24 cellular contexts compared by ENCODE assay signal in the genomic region with DNA sequence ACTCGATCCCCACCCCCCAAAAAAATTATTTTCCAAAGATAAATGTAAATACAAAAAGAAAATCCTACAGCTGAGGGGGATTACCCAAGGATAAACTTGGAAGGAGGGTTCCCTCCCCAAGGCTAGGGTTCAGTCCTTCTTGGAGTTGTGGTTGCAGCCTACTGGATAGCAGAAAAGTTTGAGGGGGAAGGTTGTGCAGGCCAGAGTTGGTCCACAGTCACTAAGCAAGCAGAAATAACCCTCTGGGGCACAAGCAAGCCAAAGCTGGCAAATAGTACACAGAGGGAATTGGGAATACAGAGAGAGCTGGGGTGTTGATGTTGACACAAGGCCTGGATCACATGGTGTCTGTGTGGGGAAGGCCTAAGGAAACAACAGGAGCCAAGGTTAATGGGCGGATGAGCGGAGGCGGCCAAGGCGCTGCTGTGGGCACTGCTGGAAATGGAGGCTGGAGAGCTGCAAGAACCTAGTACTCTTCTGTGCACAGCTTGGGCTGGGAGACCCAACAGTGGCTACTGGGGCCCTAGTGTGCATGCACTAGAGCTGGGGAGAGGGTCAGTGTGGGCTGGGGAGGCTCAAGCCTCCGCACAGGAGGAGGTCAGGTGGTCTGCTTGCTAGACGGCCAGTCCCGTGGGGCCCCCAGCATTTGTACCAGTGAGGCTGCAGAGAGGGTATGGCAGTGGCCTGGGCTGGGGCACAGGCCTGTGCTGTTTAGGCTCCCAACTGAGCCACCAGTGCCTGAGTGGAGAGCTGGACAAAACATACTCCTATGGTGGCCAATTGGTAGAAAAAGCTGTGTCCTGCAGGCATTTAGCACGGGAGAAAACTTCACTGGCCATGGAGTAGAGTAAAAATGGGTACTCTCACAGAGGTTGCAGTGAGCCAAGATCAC.
"Had no signal": no experiment of that assay in that cellular context is flagged by ENCODE, and none has a peak within 500 bp of the region (broad histone marks: within the 10 kb centered on the region; RNA-seq: fewer than 3 reads in every experiment).

No MANE protein-coding gene starts in this region.

- H3K4me3 ChIP-seq: adrenal gland, SJSA1 had no signal

- H3K27ac Mint-ChIP-seq: activated CD4-positive, alpha-beta T cell treated with anti-CD3 and anti-CD28 coated beads for 36 hours; activated CD8-positive, alpha-beta T cell treated with anti-CD3 and anti-CD28 coated beads for 36 hours; activated naive CD8-positive, alpha-beta T cell treated with anti-CD3 and anti-CD28 coated beads, Interleukin-2, amount 10 ng/mL, durations not matched to agents 7 days and 5 days; T-helper 1 cell treated with Interleukin-12 subunit alpha and Interleukin-12 subunit beta and Interleukin-4 antibody, amounts not matched to agents 30 μg/mL and 1 μg/mL, for 36 hours had no signal

- H3K27me3 ChIP-seq: adrenal gland, SJSA1 had no signal

- H3K4me3 Mint-ChIP-seq: activated CD4-positive, alpha-beta T cell treated with anti-CD3 and anti-CD28 coated beads for 36 hours; activated CD8-positive, alpha-beta T cell treated with anti-CD3 and anti-CD28 coated beads for 36 hours; activated naive CD8-positive, alpha-beta T cell treated with anti-CD3 and anti-CD28 coated beads, Interleukin-2, amount 10 ng/mL, durations not matched to agents 7 days and 5 days; T-helper 1 cell treated with Interleukin-12 subunit alpha and Interleukin-12 subunit beta and Interleukin-4 antibody, amounts not matched to agents 30 μg/mL and 1 μg/mL, for 36 hours had no signal

- H3K36me3 ChIP-seq: adrenal gland had no signal

- H3K9ac ChIP-seq: KMS-11 had no signal

- ATAC-seq: activated CD4-positive, alpha-beta T cell treated with anti-CD3 and anti-CD28 coated beads for 36 hours; activated CD8-positive, alpha-beta T cell treated with anti-CD3 and anti-CD28 coated beads for 36 hours; SK-N-SH treated with all-trans-retinoic acid at 6 μM for 48 hours had no signal

- H3K9me3 ChIP-seq: adrenal gland, SJSA1 had no signal

- H3K27me3 Mint-ChIP-seq: activated CD4-positive, alpha-beta T cell treated with anti-CD3 and anti-CD28 coated beads for 36 hours; activated CD8-positive, alpha-beta T cell treated with anti-CD3 and anti-CD28 coated beads for 36 hours; activated naive CD8-positive, alpha-beta T cell treated with anti-CD3 and anti-CD28 coated beads, Interleukin-2, amount 10 ng/mL, durations not matched to agents 7 days and 5 days had no signal

- H3K9me3 Mint-ChIP-seq: activated CD8-positive, alpha-beta T cell treated with anti-CD3 and anti-CD28 coated beads for 36 hours; T-helper 1 cell treated with Interleukin-12 subunit alpha and Interleukin-12 subunit beta and Interleukin-4 antibody, amounts not matched to agents 30 μg/mL and 1 μg/mL, for 36 hours had no signal

- DNase-seq: activated CD4-positive, alpha-beta T cell treated with anti-CD3 and anti-CD28 coated beads for 36 hours; activated CD8-positive, alpha-beta memory T cell treated with anti-CD3 and anti-CD28 coated beads, Interleukin-2, amount 50 U/mL, for 4 hours; activated CD8-positive, alpha-beta T cell treated with anti-CD3 and anti-CD28 coated beads for 36 hours; activated naive CD4-positive, alpha-beta T cell treated with anti-CD3 and anti-CD28 coated beads, Interleukin-2, amount 50 U/mL, for 16 hours; activated naive CD8-positive, alpha-beta T cell treated with anti-CD3 and anti-CD28 coated beads, Interleukin-2, amount 10 ng/mL, durations not matched to agents 7 days and 5 days; activated T-cell treated with anti-CD3 and anti-CD28 coated beads, Interleukin-2, amount 50 U/mL, for 1 hour; anterior cingulate cortex; NCI-H1092; NCI-H1417; NCI-H1694; NCI-H2029 treated with DMSO at 0.1 percent for 48 hours; NCI-H345; NCI-H510A; NCI-H526 treated with DMSO at 0.1 percent for 48 hours; NK-92 treated with Interleukin-12 subunit alpha and Interleukin-12 subunit beta, amount 100 ng/mL, for 24 hours; OCI-M1; RPMI8226; SW 1271; T1000 had no signal

- H3K27ac ChIP-seq: KMS-11, SJSA1 had no signal
